1 cellular context compared by ENCODE assay signal in genomic region chr1:241074507-241074906, GRCh38.
TF ChIP-seq lines count a peak whose summit lies in the region.

No MANE protein-coding gene starts in this region.

TF ChIP-seq in GM23338, 12 proteins besides CTCF, POLR2A, EP300 and RAD21 (continued from another document):
- no peak for TF ChIP-seq ZNF462 (CRISPR knock-in tag; IDR thresholded peaks at IDR 0.05)
- TF ChIP-seq STAT1 (IDR thresholded peaks at IDR 0.05; ENCODE audit: unreplicated experiment) = no peak
- TF ChIP-seq NANOG (IDR thresholded peaks at IDR 0.05; ENCODE audit: borderline replicate concordance) = no peak
- TF ChIP-seq ETS1 (IDR thresholded peaks at IDR 0.05) = no peak
- TF ChIP-seq JUNB (IDR thresholded peaks at IDR 0.05; ENCODE audit: unreplicated experiment) = no peak
- TF ChIP-seq ZNF331 (CRISPR knock-in tag; IDR thresholded peaks at IDR 0.05; ENCODE audit: low read depth) = no peak
